1 cellular context compared by ENCODE assay signal in genomic region chr10:420154-421121, GRCh38.
TF ChIP-seq lines count a peak whose summit lies in the region.

No MANE protein-coding gene starts in this region.

TF ChIP-seq in GM23338, 12 proteins besides CTCF, POLR2A, EP300 and RAD21 (continued from another document):
- TF ChIP-seq REST (IDR thresholded peaks at IDR 0.05; ENCODE audit: unreplicated experiment): no peak
- no peak for TF ChIP-seq CREB1 (CRISPR knock-in tag; IDR thresholded peaks at IDR 0.05; ENCODE audit: low read depth)
- TF ChIP-seq POLR2AphosphoS5 (IDR thresholded peaks at IDR 0.05; ENCODE audit: low read depth): no peak
- no peak for TF ChIP-seq ZNF114 (CRISPR knock-in tag; IDR thresholded peaks at IDR 0.05)
- TF ChIP-seq EZH2phosphoT487 (IDR thresholded peaks at IDR 0.05; ENCODE audit: unreplicated experiment): no peak
- TF ChIP-seq ZNF462 (CRISPR knock-in tag; IDR thresholded peaks at IDR 0.05): no peak
- no peak for TF ChIP-seq EZH2 (IDR thresholded peaks at IDR 0.05; ENCODE audit: low read depth, unreplicated experiment)
- no peak for TF ChIP-seq ZNF331 (CRISPR knock-in tag; IDR thresholded peaks at IDR 0.05; ENCODE audit: low read depth)
- no peak for TF ChIP-seq JUNB (IDR thresholded peaks at IDR 0.05; ENCODE audit: unreplicated experiment)
- TF ChIP-seq NANOG (IDR thresholded peaks at IDR 0.05; ENCODE audit: borderline replicate concordance): no peak
- TF ChIP-seq STAT1 (IDR thresholded peaks at IDR 0.05; ENCODE audit: unreplicated experiment): no peak
